In the genomic region with DNA sequence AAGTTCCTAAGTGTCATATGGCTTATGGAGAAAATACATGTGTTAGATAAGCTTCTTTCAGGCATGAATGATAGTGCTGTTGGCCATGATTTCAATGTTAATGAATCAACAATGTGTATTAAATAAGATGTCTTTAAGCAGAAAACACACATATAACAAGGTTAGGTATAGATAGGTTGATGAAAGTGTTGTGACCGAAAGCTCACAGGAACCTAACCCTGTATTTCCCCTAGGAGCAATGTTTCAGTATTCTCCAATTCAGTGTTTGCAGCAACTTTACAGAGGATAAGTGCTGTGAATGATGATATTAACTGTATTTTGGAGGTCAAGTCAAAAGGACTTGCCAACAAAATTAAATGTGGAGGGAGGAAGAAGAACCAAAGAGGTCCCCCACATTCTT, we compare ENCODE assay signal across 25 cellular contexts.
"Had no signal": no experiment of that assay in that cellular context is flagged by ENCODE, and none has a peak within 500 bp of the region (broad histone marks: within the 10 kb centered on the region; RNA-seq: fewer than 3 reads in every experiment).

No MANE protein-coding gene starts in this region.

- H3K9me3 ChIP-seq: suprapubic skin, testis, thoracic aorta, thyroid gland, transverse colon, uterus, vagina had no signal

- H3K36me3 ChIP-seq: stomach, suprapubic skin, thoracic aorta, thyroid gland, tibial artery, tibial nerve, transverse colon, upper lobe of left lung, upper lobe of right lung, uterus, vagina had no signal

- ATAC-seq: stimulated activated effector memory CD8-positive, alpha-beta T cell treated with anti-CD3 and anti-CD28 coated beads, Interleukin-12 subunit alpha, Interleukin-12 subunit beta, amount 100 ng/mL, for 72 hours; stimulated activated memory B cell treated with anti-CD40 and anti-IgM and Interleukin-4, amounts not matched to agents 10 μg/mL and 1 μg/mL and 100 μg/mL, for 72 hours; stimulated activated naive B cell treated with anti-CD40 and anti-IgM and Interleukin-4, amounts not matched to agents 10 μg/mL and 1 μg/mL and 100 μg/mL, for 72 hours; stimulated activated naive CD8-positive, alpha-beta T cell treated with anti-CD3 and anti-CD28 coated beads, Interleukin-15, amount 100 ng/mL, for 72 hours; stimulated activated naive CD8-positive, alpha-beta T cell treated with anti-CD3 and anti-CD28 coated beads, Interleukin-15, Interleukin-2, amounts not matched to agents 100 U/mL and 50 U/mL, for 24 hours; upper lobe of right lung had no signal

- H3K27me3 ChIP-seq: stomach, suprapubic skin, testis, thyroid gland, tibial artery, tibial nerve, transverse colon, upper lobe of left lung, upper lobe of right lung, uterus, vagina had no signal

- DNase-seq: stimulated activated CD4-positive, alpha-beta T cell treated with anti-CD3 and anti-CD28 coated beads, Interleukin-2, amount 100 ng/mL, for 48 hours; stimulated activated CD4-positive, alpha-beta T cell treated with anti-CD3 and anti-CD28 coated beads, Interleukin-4, amount 100 ng/mL, for 1 hour; stimulated activated CD4-positive, alpha-beta T cell treated with anti-CD3 and anti-CD28 coated beads, Interleukin-4, amount 100 ng/mL, for 24 hours; stimulated activated CD4-positive, alpha-beta T cell treated with anti-CD3 and anti-CD28 coated beads, Interleukin-4, amount 100 ng/mL, for 4 hours; stimulated activated CD8-positive, alpha-beta memory T cell treated with anti-CD3 and anti-CD28 coated beads, Interleukin-4, amount 100 ng/mL, for 48 hours; stimulated activated naive B cell treated with anti-CD40 and anti-IgM and Interleukin-4, amounts not matched to agents 10 μg/mL and 1 μg/mL and 100 μg/mL, for 72 hours; stimulated activated naive CD4-positive, alpha-beta T cell; stimulated activated naive CD4-positive, alpha-beta T cell treated with Interleukin-2 at 50 U/mL for 16 hours; stimulated activated naive CD8-positive, alpha-beta T cell treated with anti-CD3 and anti-CD28 coated beads, Interleukin-15, amount 100 ng/mL, for 72 hours; stimulated activated naive CD8-positive, alpha-beta T cell treated with anti-CD3 and anti-CD28 coated beads, Interleukin-15, Interleukin-2, amounts not matched to agents 100 U/mL and 50 U/mL, for 24 hours; stomach; substantia nigra; testis; thyroid gland; tibial artery; transverse colon; upper lobe of left lung; upper lobe of right lung; uterus had no signal

- H3K4me1 ChIP-seq: stomach, testis, tibial artery, tibial nerve, transverse colon, uterus, vagina had no signal

- H3K27ac ChIP-seq: stomach, suprapubic skin, testis, thoracic aorta, thyroid gland, tibial artery, tibial nerve, transverse colon, upper lobe of left lung, upper lobe of right lung, uterus, vagina had no signal

- H3K4me3 ChIP-seq: stomach, suprapubic skin, testis, thoracic aorta, thyroid gland, tibial artery, tibial nerve, transverse colon, upper lobe of left lung, upper lobe of right lung, uterus, vagina had no signal
